In the genomic region with DNA sequence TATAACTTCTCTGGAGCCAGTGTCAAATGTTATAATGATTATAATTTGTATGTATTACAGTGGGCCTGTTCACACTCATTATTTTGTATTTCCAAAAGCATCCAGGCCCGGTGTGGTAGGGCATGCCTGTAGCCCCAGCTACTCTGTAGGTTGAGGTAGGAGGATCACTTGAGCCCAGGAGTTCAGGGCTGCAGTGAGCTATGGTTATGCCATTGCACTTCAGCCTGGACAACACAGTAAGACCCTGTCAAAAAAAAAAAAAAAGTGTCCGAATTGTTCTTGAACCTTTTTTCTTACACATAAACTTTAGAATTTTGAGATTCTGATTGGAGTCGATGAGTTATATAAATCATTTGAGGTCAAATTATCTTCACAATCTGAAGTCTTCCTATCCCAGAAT, we compare ENCODE assay signal across 8 cellular contexts. TPM values are rescaled to one million over a fixed set of nuclear protein-coding genes. Genes with fewer than 3 reads are reported as not detected.
DNase-seq lines count a peak whose midpoint lies in the region; ATAC-seq and TF ChIP-seq lines count a peak whose summit lies in the region.

No MANE protein-coding gene starts in this region.

- DNase-seq in GM12864 (ENCODE audit: low read depth) (no peak), RWPE1 (ENCODE audit: low spot score) (no peak), esophagus muscularis mucosa (ENCODE audit: extremely low spot score) (no peak), NCI-H128 (lab: John Stamatoyannopoulos, UW; ENCODE audit: unreplicated experiment) (no peak), NCI-H187 treated with DMSO at 0.1 percent for 48 hours (lab: John Stamatoyannopoulos, UW) (no peak), NCI-H2227 treated with DMSO at 0.1 percent for 48 hours (lab: John Stamatoyannopoulos, UW) (no peak)

- peaks cover 10 to 66% (median 58%) of the 10 kb centered on the region in 4 donors for H3K9me3 ChIP-seq in esophagus muscularis mucosa

- no peak for TF ChIP-seq POLR2A in esophagus muscularis mucosa (IDR thresholded peaks at IDR 0.05; ENCODE audit: low read depth)

- no peak overlapping the region for H3K9ac ChIP-seq in rectal smooth muscle tissue (ENCODE audit: low read length)

- TF ChIP-seq CTCF in GM12864 (IDR thresholded peaks at IDR 0.05; ENCODE audit: low read depth, low read length, missing control alignments) (no peak), RWPE1 (conservative IDR thresholded peaks at IDR 0.05; ENCODE audit: low read depth) (no peak), esophagus muscularis mucosa (IDR thresholded peaks at IDR 0.05) (no peak)

- CTCF ChIA-PET in RWPE1 (lab: Yijun Ruan, JAX) = no interaction called here

- H3K27me3 ChIP-seq in esophagus muscularis mucosa = no peaks in the 10 kb centered on the region
- H3K27me3 ChIP-seq in rectal smooth muscle tissue (ENCODE audit: control insufficient read depth, insufficient read depth, low read length) = no peaks in the 10 kb centered on the region

- H3K4me3 ChIP-seq in GM12864 (ENCODE audit: low read depth, low read length) (peak overlapping the region; percentile 80; the same call in 1 of the 2 replicates), esophagus muscularis mucosa (peak overlapping the region; percentile 87 to 89 (median 88)), rectal smooth muscle tissue (ENCODE audit: low read length) (peak overlapping the region; percentile 80)

- ATAC-seq in HG03108 (IDR thresholded peaks at IDR 0.05; ENCODE audit: unreplicated experiment) = no peak

- POLR2A ChIA-PET in RWPE1 (lab: Yijun Ruan, JAX; ENCODE audit: low non-redundant PET) = interaction anchor here (0.6 kb wide), 1 partner anchor 216 kb away, joined by 3 read pairs; no protein-coding TSS in a partner anchor

- no peak for TF ChIP-seq EP300 in esophagus muscularis mucosa (IDR thresholded peaks at IDR 0.05)

- H3K36me3 ChIP-seq in esophagus muscularis mucosa (peaks cover 23 to 41% (median 31%) of the 10 kb centered on the region in 4 donors), rectal smooth muscle tissue (ENCODE audit: control insufficient read depth, insufficient read depth, low read length) (peaks cover 25% of the 10 kb centered on the region)

- peaks cover 4 to 12% (median 11%) of the 10 kb centered on the region in 4 donors for H3K4me1 ChIP-seq in esophagus muscularis mucosa
- H3K4me1 ChIP-seq in rectal smooth muscle tissue (ENCODE audit: control insufficient read depth, insufficient read depth, low read length) = no peaks in the 10 kb centered on the region

- H3K27ac ChIP-seq in RWPE1 (peak overlapping the region; percentile 99; the same call in 1 of the 2 replicates), esophagus muscularis mucosa (replicated peaks in 1 of 4) (peak overlapping the region in 3 of 4 donors; percentile 95 to 98 (median 96)), rectal smooth muscle tissue (ENCODE audit: low read depth, low read length) (no peak overlapping the region)

- intact Hi-C loops in esophagus muscularis mucosa (cut with DNase I) = loop anchor here (5.0 kb wide), 1 partner anchor 44 kb away; the partner anchor contains the start of gene ZNF140

- 69% methylated on average over 3 of the region's 3 CpGs for WGBS in esophagus muscularis mucosa

RNA-seq across cellular contexts. Expression of gene ZNF84, which starts 1.0 kb away (rescaled TPM):
- total RNA-seq in esophagus muscularis mucosa = 10 to 100 TPM; 19.5 to 21.2 (median 20.7) TPM

RNA-seq across cellular contexts. Expression of gene ZNF140, which starts 42.4 kb away (rescaled TPM):
- total RNA-seq in esophagus muscularis mucosa = 10 to 100 TPM; 12.0 to 13.8 (median 13.1) TPM

RNA-seq across cellular contexts. Expression of gene ZNF26, which starts 52.1 kb away (rescaled TPM):
- 10 to 100 TPM in 2 of 4 donors, 1 to 10 TPM in 2; 9.6 to 15.8 (median 10.9) TPM for total RNA-seq in esophagus muscularis mucosa
